21 cellular contexts compared by ENCODE assay signal in the genomic region with DNA sequence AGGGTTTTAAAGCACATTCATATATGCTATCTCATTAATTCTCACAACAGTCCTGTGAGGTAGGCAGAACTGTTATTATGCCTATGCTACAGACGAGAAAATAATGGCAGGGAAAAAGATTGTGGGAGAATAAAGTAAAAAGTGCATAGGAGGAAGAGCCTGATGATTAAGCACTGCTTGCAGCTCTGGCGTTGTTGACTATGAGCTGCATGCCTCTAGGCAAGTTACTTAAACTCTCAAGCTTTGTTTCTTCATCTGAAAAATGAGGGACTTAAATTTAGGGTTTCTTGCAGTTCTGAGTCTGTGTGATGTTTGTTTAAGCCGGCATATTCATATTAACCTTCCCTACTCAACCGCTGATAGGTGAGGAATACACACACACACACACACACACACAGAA. TPM values are rescaled to one million over a fixed set of nuclear protein-coding genes. Genes with fewer than 3 reads are reported as not detected.
DNase-seq lines count a peak whose midpoint lies in the region; ATAC-seq, FAIRE-seq and TF ChIP-seq lines count a peak whose summit lies in the region.
"Had no signal": no experiment of that assay in that cellular context is flagged by ENCODE, and none has a peak within 500 bp of the region (broad histone marks: within the 10 kb centered on the region; RNA-seq: fewer than 3 reads in every experiment).

No MANE protein-coding gene starts in this region.

- H3K4me3 ChIP-seq in SK-N-MC (peak overlapping the region; percentile 62), fibroblast of villous mesenchyme (ENCODE audit: low read depth, low read length) (no peak overlapping the region), smooth muscle cell (no peak overlapping the region)
- H3K4me3 ChIP-seq: colonic mucosa, left ventricle myocardium inferior, SJSA1, testis had no signal

- no peak for ATAC-seq in HG03139 (IDR thresholded peaks at IDR 0.05; ENCODE audit: unreplicated experiment)
- ATAC-seq: activated naive CD4-positive, alpha-beta T cell treated with anti-CD3 and anti-CD28 coated beads, Interleukin-2, amount 50 U/mL, for 72 hours had no signal

- no peaks in the 10 kb centered on the region for H3K9me3 Mint-ChIP-seq in H9
- H3K9me3 Mint-ChIP-seq: activated naive CD4-positive, alpha-beta T cell treated with anti-CD3 and anti-CD28 coated beads, Interleukin-2, amount 50 U/mL, for 72 hours; activated T-cell treated with anti-CD3 and anti-CD28 coated beads, Interleukin-2, amount 50 U/mL, for 72 hours had no signal

- no peak overlapping the region for H2BK15ac ChIP-seq in H9 (ENCODE audit: low read depth, low read length)

- no peak overlapping the region for H3K4ac ChIP-seq in H9 (ENCODE audit: low read depth, low read length)

- H3K79me2 ChIP-seq in H9 (ENCODE audit: insufficient read depth, low read length) (no peaks in the 10 kb centered on the region), smooth muscle cell (ENCODE audit: low read depth) (no peaks in the 10 kb centered on the region)

- DNase-seq in H9 (no peak), SK-N-MC (ENCODE audit: low read depth, low spot score) (no peak), fibroblast of villous mesenchyme (ENCODE audit: low read depth) (peak; percentile 47), smooth muscle cell (lab: John Stamatoyannopoulos, UW; ENCODE audit: unreplicated experiment) (no peak), GM12892 (ENCODE audit: insufficient read length) (no peak), GM19239 (ENCODE audit: insufficient read length, low spot score) (no peak)
- DNase-seq: activated T-cell treated with anti-CD3 and anti-CD28 coated beads, Interleukin-2, amount 50 U/mL, for 72 hours; colonic mucosa; COR-L47; DND-41; GOT3; left ventricle myocardium inferior; NCI-H1105 treated with DMSO at 0.1 percent for 48 hours; testis had no signal

- no peaks in the 10 kb centered on the region for H3K27me3 Mint-ChIP-seq in H9 (ENCODE audit: low read depth)

- H2BK20ac ChIP-seq in H9 (ENCODE audit: low read depth, low read length, poor library complexity, severe bottlenecking): no peak overlapping the region

- H2AK5ac ChIP-seq in H9 (ENCODE audit: insufficient read length, low read length): no peak overlapping the region

- H2BK120ac ChIP-seq in H9 (ENCODE audit: low read depth, low read length, poor library complexity, severe bottlenecking): no peak overlapping the region

- no peak for TF ChIP-seq CTCF in H9 (conservative IDR thresholded peaks at IDR 0.05)
- TF ChIP-seq CTCF in fibroblast of villous mesenchyme (IDR thresholded peaks at IDR 0.05; ENCODE audit: insufficient read depth, low read depth, low read length): no peak
- TF ChIP-seq CTCF in smooth muscle cell (IDR thresholded peaks at IDR 0.05; ENCODE audit: borderline replicate concordance, insufficient read depth, poor library complexity, severe bottlenecking): no peak

- H3K4me2 ChIP-seq in H9 (ENCODE audit: insufficient read depth, insufficient read length, low read length) (no peak overlapping the region), smooth muscle cell (peak overlapping the region; percentile 51)

- no peak overlapping the region for H2BK12ac ChIP-seq in H9 (ENCODE audit: insufficient read length, low read depth, low read length)

- no peak overlapping the region for H3K56ac ChIP-seq in H9 (ENCODE audit: insufficient read length, low read depth, low read length)

- no peak overlapping the region for H4K5ac ChIP-seq in H9 (ENCODE audit: insufficient read length, low read depth, low read length)

- H3K27me3 ChIP-seq in H9 (ENCODE audit: insufficient read depth, low read length): no peaks in the 10 kb centered on the region
- H3K27me3 ChIP-seq in smooth muscle cell (ENCODE audit: low read depth): no peaks in the 10 kb centered on the region
- H3K27me3 ChIP-seq: colonic mucosa, SJSA1, testis had no signal

- no peak overlapping the region for H3K14ac ChIP-seq in H9 (ENCODE audit: insufficient read depth, low read length)

- H3K4me1 ChIP-seq in H9 (ENCODE audit: insufficient read depth, low read length): peaks cover 4% of the 10 kb centered on the region; the same call in 1 of the 2 replicates
- peaks cover 14% of the 10 kb centered on the region for H3K4me1 ChIP-seq in smooth muscle cell (ENCODE audit: low read depth)
- H3K4me1 ChIP-seq: testis had no signal

- FAIRE-seq in GM12892 (lab: Jason Lieb, UNC) (no peak), GM19239 (lab: Jason Lieb, UNC) (no peak)
- FAIRE-seq: endometrium, GM18507, HTR-8/SVneo had no signal

- H3T11ph ChIP-seq in H9 (ENCODE audit: low read length): no peak overlapping the region

- no peak overlapping the region for H4K91ac ChIP-seq in H9 (ENCODE audit: insufficient read length, low read depth, low read length)

- H2BK5ac ChIP-seq in H9 (ENCODE audit: insufficient read length, low read length): no peak overlapping the region

- H3K9ac ChIP-seq in H9 (ENCODE audit: extremely low read depth, insufficient read length, low read length) (no peak overlapping the region), SK-N-MC (ENCODE audit: insufficient read length) (no peak overlapping the region), smooth muscle cell (ENCODE audit: low read depth) (no peak overlapping the region)

- no peaks in the 10 kb centered on the region for H3K36me3 Mint-ChIP-seq in H9 (ENCODE audit: insufficient read depth in 1 of 3, low read depth in 3 of 3)
- H3K36me3 Mint-ChIP-seq: activated naive CD4-positive, alpha-beta T cell treated with anti-CD3 and anti-CD28 coated beads, Interleukin-2, amount 50 U/mL, for 72 hours had no signal

- no CpG with 5 or more reads among the region's 4 CpGs for WGBS in H9 (ENCODE audit: extremely low coverage, insufficient read length, low lambda C conversion rate)
- 43% methylated on average over 4 of the region's 4 CpGs for WGBS in smooth muscle cell (ENCODE audit: low lambda C conversion rate)

- no peak overlapping the region for H3K4me3 Mint-ChIP-seq in H9

- no peaks in the 10 kb centered on the region for H3K9me3 ChIP-seq in H9 (ENCODE audit: control insufficient read depth, low read depth, low read length)
- no peaks in the 10 kb centered on the region for H3K9me3 ChIP-seq in SK-N-MC (ENCODE audit: low read depth, low read length)
- no peaks in the 10 kb centered on the region for H3K9me3 ChIP-seq in smooth muscle cell (replicated peaks; ENCODE audit: low read depth)
- H3K9me3 ChIP-seq: colonic mucosa, left ventricle myocardium inferior, neutrophil, SJSA1, testis had no signal

- no peaks in the 10 kb centered on the region for H3K23me2 ChIP-seq in H9 (ENCODE audit: insufficient read length, low read depth, low read length, poor library complexity, severe bottlenecking)

- no peak overlapping the region for H3K18ac ChIP-seq in H9 (ENCODE audit: insufficient read length, low read depth, low read length)

- no peak overlapping the region for H3K27ac Mint-ChIP-seq in H9
- H3K27ac Mint-ChIP-seq: activated T-cell treated with anti-CD3 and anti-CD28 coated beads, Interleukin-2, amount 50 U/mL, for 72 hours had no signal

- H3K23ac ChIP-seq in H9 (ENCODE audit: insufficient read length, low read depth, low read length): peak overlapping the region; percentile 91

- TF ChIP-seq POLR2A in GM12892 (IDR thresholded peaks at IDR 0.05; ENCODE audit: low read depth, low read length): no peak

- H4K20me1 ChIP-seq in H9 (ENCODE audit: control insufficient read depth, insufficient read depth, insufficient read length) (no peaks in the 10 kb centered on the region), smooth muscle cell (ENCODE audit: low read depth) (no peaks in the 10 kb centered on the region)

- no peak overlapping the region for H4K8ac ChIP-seq in H9 (replicated peaks; ENCODE audit: insufficient read length, low read depth, low read length)

- H3F3A ChIP-seq in smooth muscle cell (ENCODE audit: low read depth): no peaks in the 10 kb centered on the region

- H3K36me3 ChIP-seq in SK-N-MC (ENCODE audit: insufficient read depth, low read length) (no peaks in the 10 kb centered on the region), smooth muscle cell (ENCODE audit: low read depth) (no peaks in the 10 kb centered on the region)
- H3K36me3 ChIP-seq: colonic mucosa, left ventricle myocardium inferior, neutrophil, SJSA1 had no signal

- no peaks in the 10 kb centered on the region for H3K79me1 ChIP-seq in H9 (ENCODE audit: insufficient read depth, low read depth, low read length, poor library complexity, severe bottlenecking)

- H3K4me1 Mint-ChIP-seq in H9: peaks cover 5% of the 10 kb centered on the region in 2 experiments

- H3K27ac ChIP-seq in H9 (ENCODE audit: insufficient read length, low read depth, low read length) (no peak overlapping the region), SK-N-MC (peak overlapping the region; percentile 40; the same call in 1 of the 2 replicates), smooth muscle cell (ENCODE audit: low read depth) (peak overlapping the region; percentile 60)
- H3K27ac ChIP-seq: colonic mucosa, left ventricle myocardium inferior, neutrophil, SJSA1, testis had no signal

- H2AFZ ChIP-seq in H9 (ENCODE audit: low read length): no peak overlapping the region
- H2AFZ ChIP-seq in smooth muscle cell (ENCODE audit: low read depth): no peak overlapping the region

RNA-seq across cellular contexts. Expression of a gene that starts 51.6 kb away (rescaled TPM):
- total RNA-seq in H9 (2021): 17.1 and 17.8 TPM in 2 replicates
- total RNA-seq in fibroblast of villous mesenchyme: 13.2 and 19.4 TPM in 2 replicates
- 15.1 and 22.3 TPM in 2 replicates for total RNA-seq in smooth muscle cell
- polyA plus RNA-seq in smooth muscle cell: 6.8 and 8.5 TPM in 2 replicates
- polyA plus RNA-seq in GM12892 (2012; ENCODE audit: missing spikeins): 0.08 TPM
